11 cellular contexts compared by ENCODE assay signal in the genomic region with DNA sequence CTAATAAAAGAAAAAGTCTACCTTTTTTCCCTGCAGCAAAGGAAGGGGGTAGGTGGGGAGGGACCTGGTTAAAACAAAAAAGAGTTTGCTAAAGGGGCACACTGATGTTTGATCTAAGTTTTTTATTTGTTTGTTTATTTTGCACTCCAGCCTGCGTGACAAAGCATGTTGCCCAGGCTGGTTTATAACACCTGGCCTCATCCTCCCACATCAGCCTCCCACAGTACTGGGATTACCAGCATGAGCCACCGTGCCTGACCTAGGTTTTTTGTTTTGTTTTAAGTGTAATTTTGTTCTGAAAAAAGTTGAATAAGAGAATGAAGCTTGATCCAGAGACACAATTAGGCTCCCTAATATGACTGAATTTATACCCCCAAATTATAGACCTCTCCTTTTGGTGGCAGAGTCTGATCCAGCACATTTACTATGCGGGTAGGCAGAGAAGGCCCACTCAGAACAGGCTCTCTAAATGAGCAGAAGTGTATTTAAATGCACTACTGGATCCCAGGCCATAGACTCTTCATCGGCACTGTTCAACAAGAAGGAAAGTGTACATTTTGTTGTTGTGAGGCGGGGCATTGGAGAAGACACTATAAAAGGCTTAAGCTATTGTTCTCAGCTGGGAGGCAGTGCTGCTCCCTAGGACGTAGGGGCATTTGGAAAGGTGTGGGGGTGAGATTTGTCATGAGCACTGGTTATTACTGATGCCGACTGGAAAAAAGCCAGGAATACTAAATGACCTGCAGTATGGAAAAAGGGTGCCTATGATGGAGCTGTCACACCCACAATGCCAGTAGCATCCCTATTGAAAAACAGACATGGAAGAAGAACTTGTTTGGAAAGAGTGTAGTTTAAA.
"Had no signal": no experiment of that assay in that cellular context is flagged by ENCODE, and none has a peak within 500 bp of the region (broad histone marks: within the 10 kb centered on the region; RNA-seq: fewer than 3 reads in every experiment).

No MANE protein-coding gene starts in this region.

- H3K9me3 Mint-ChIP-seq: activated CD4-positive, alpha-beta memory T cell treated with anti-CD3 and anti-CD28 coated beads for 36 hours; activated T-helper 1 cell treated with anti-CD3 and anti-CD28 coated beads, Interleukin-12 subunit alpha, Interleukin-12 subunit beta, Interleukin-2, Interleukin-4 antibody, amounts not matched to agents 30 ng/mL and 10 ng/mL and 1 ng/mL, durations not matched to agents 14 hours and 24 hours and 36 hours; stimulated activated naive CD8-positive, alpha-beta T cell treated with anti-CD3 and anti-CD28 coated beads, Interleukin-15, amount 100 ng/mL, for 72 hours had no signal

- H3K27me3 Mint-ChIP-seq: activated CD4-positive, alpha-beta memory T cell treated with anti-CD3 and anti-CD28 coated beads for 36 hours; stimulated activated naive CD8-positive, alpha-beta T cell treated with anti-CD3 and anti-CD28 coated beads, Interleukin-15, amount 100 ng/mL, for 72 hours; T-helper 17 cell had no signal

- H3K27ac Mint-ChIP-seq: activated CD4-positive, alpha-beta memory T cell treated with anti-CD3 and anti-CD28 coated beads for 36 hours; stimulated activated naive CD8-positive, alpha-beta T cell treated with anti-CD3 and anti-CD28 coated beads, Interleukin-15, amount 100 ng/mL, for 72 hours; T-helper 17 cell had no signal

- H3K4me3 Mint-ChIP-seq: activated CD4-positive, alpha-beta memory T cell treated with anti-CD3 and anti-CD28 coated beads for 36 hours; activated T-helper 1 cell treated with anti-CD3 and anti-CD28 coated beads, Interleukin-12 subunit alpha, Interleukin-12 subunit beta, Interleukin-2, Interleukin-4 antibody, amounts not matched to agents 30 ng/mL and 10 ng/mL and 1 ng/mL, durations not matched to agents 14 hours and 24 hours and 36 hours; stimulated activated naive CD8-positive, alpha-beta T cell treated with anti-CD3 and anti-CD28 coated beads, Interleukin-15, amount 100 ng/mL, for 72 hours; T-helper 17 cell had no signal

- H3K36me3 ChIP-seq: cardiac muscle cell had no signal

- H3K9me3 ChIP-seq: heart right ventricle, testis had no signal

- DNase-seq: activated CD4-positive, alpha-beta memory T cell treated with anti-CD3 and anti-CD28 coated beads for 36 hours; activated naive CD4-positive, alpha-beta T cell treated with Interleukin-2 at 50 U/mL for 16 hours; heart right ventricle; islet precursor cell; stimulated activated CD4-positive, alpha-beta T cell treated with anti-CD3 and anti-CD28 coated beads, Interleukin-2, amount 100 ng/mL, for 48 hours; stimulated activated naive CD8-positive, alpha-beta T cell treated with anti-CD3 and anti-CD28 coated beads, Interleukin-15, amount 100 ng/mL, for 72 hours; T-helper 17 cell; testis had no signal

- H3K4me1 ChIP-seq: heart right ventricle, testis had no signal

- H3K27ac ChIP-seq: cardiac muscle cell, heart right ventricle, testis had no signal

- ATAC-seq: heart right ventricle; left lobe of liver; stimulated activated naive CD8-positive, alpha-beta T cell treated with anti-CD3 and anti-CD28 coated beads, Interleukin-15, amount 100 ng/mL, for 72 hours; T-helper 17 cell had no signal

- H3K27me3 ChIP-seq: cardiac muscle cell, heart right ventricle, testis had no signal

- H3K4me3 ChIP-seq: cardiac muscle cell, heart right ventricle, testis had no signal
